In the genomic region with DNA sequence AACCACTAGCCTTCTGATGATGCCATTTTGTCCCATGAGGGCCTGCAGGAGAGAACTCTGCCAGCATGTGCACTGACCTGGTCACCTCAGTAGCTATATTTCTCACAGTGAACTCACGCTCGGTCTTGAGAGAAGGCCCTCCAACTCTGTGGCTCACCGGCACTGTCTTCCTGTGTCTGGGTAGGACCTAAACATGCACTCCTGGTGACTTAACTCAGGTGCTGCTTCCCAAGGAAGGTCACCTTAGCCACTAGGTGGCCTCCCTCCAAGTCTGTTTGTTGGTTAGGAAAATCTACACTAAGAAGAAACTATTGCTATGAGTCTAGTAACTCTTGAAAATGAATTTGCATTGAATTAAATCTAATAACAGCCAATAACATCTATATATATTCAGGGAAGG, we compare ENCODE assay signal across 12 cellular contexts. TPM values are rescaled to one million over a fixed set of nuclear protein-coding genes. Genes with fewer than 3 reads are reported as not detected.
DNase-seq lines count a peak whose midpoint lies in the region; ATAC-seq, FAIRE-seq and TF ChIP-seq lines count a peak whose summit lies in the region.
"Had no signal": no experiment of that assay in that cellular context is flagged by ENCODE, and none has a peak within 500 bp of the region (broad histone marks: within the 10 kb centered on the region; RNA-seq: fewer than 3 reads in every experiment).

No MANE protein-coding gene starts in this region.

- H3K27me3 ChIP-seq in Peyer's patch (no peaks in the 10 kb centered on the region), ovary (no peaks in the 10 kb centered on the region), MG63 (no peaks in the 10 kb centered on the region)

- CTCF ChIA-PET in A549 (lab: Yijun Ruan, JAX), result interaction anchor here (0.6 to 5.8 kb wide), 9 partner anchors 13 to 695 kb away, joined by 3 to 60 read pairs (median 5); a partner anchor contains a TSS

- intact Hi-C loops in ovary (cut with DNase I), result loop anchor here in 1 of 4 donors (10.0 kb wide), 1 partner anchor 377 kb away; no protein-coding TSS in a partner anchor

- TF ChIP-seq EP300 in A549 (IDR thresholded peaks at IDR 0.05) (no peak), ovary (IDR thresholded peaks at IDR 0.05) (no peak)

- ATAC-seq in A549, result peak; percentile 39 to 70; a peak in 4 of 6 replicates
- no peak for ATAC-seq in HG03432 (IDR thresholded peaks at IDR 0.05; ENCODE audit: unreplicated experiment)
- ATAC-seq: naive thymus-derived CD4-positive, alpha-beta T cell had no signal

- H3K4me3 ChIP-seq in A549 (no peak overlapping the region), GM12865 (ENCODE audit: low read depth, low read length) (no peak overlapping the region), Peyer's patch (no peak overlapping the region), ovary (no peak overlapping the region), MG63 (no peak overlapping the region)

- H3K4me2 ChIP-seq in A549, result no peak overlapping the region

- peak; percentile 12 to 27; a peak in 1 of 5 replicates for TF ChIP-seq RAD21 in A549 (conservative IDR thresholded peaks at IDR 0.05 in 1 of 2, IDR thresholded peaks at IDR 0.05 in 1 of 2)

- H3K9me3 ChIP-seq in A549 (no peaks in the 10 kb centered on the region), Peyer's patch (no peaks in the 10 kb centered on the region), ovary (no peaks in the 10 kb centered on the region), MG63 (no peaks in the 10 kb centered on the region)

- DNase-seq in A549 (ENCODE audit: low read depth in 1 of 2, low spot score in 1 of 2) (peak in 1 of 2 experiments; percentile 40), GM12865 (ENCODE audit: low read depth) (peak; percentile 67), Peyer's patch (peak in 2 of 3 donors; percentile 29 to 60), iPS-NIHi7 (ENCODE audit: extremely low spot score) (peak; percentile 51), ovary (no peak), MG63 (no peak)
- DNase-seq in stimulated activated naive CD4-positive, alpha-beta T cell treated with Interleukin-2 at 50 U/mL for 16 hours (lab: John Stamatoyannopoulos, UW), result no peak
- DNase-seq: DMS153, NCI-H446 had no signal

- H3K27ac ChIP-seq in A549, result no peak overlapping the region
- peak overlapping the region in 1 of 4 donors; percentile 13 for H3K27ac ChIP-seq in Peyer's patch
- no peak overlapping the region for H3K27ac ChIP-seq in ovary

- FAIRE-seq in A549 (lab: Jason Lieb, UNC), result no peak

- TF ChIP-seq POLR2A in A549 (IDR thresholded peaks at IDR 0.05; ENCODE audit: low read length) (no peak), Peyer's patch (IDR thresholded peaks at IDR 0.05) (no peak), ovary (IDR thresholded peaks at IDR 0.05) (no peak)

- WGBS in A549 (ENCODE audit: missing lambda C conversion rate), result 87% methylated on average over 2 of the region's 3 CpGs
- 81 to 90% (median 82%) methylated on average over 3 of the region's 3 CpGs for WGBS in ovary, 3 donors

- POLR2A ChIA-PET in A549 (lab: Yijun Ruan, JAX), result no interaction called here

- H3K4me1 ChIP-seq in A549 (no peaks in the 10 kb centered on the region), Peyer's patch (no peaks in the 10 kb centered on the region), ovary (ENCODE audit: insufficient read depth) (peaks cover 5% of the 10 kb centered on the region)

- peak; percentile 32; the same call in 2 of the 3 replicates for TF ChIP-seq CTCF in A549 (IDR thresholded peaks at IDR 0.05)
- TF ChIP-seq CTCF in GM12865 (IDR thresholded peaks at IDR 0.05; ENCODE audit: insufficient read depth, low read depth, low read length, missing control alignments), result peak; percentile 43
- peak in 5 of 6 experiments; percentile 20 to 54 (median 44) for TF ChIP-seq CTCF in Peyer's patch (IDR thresholded peaks at IDR 0.05)
- TF ChIP-seq CTCF in ovary (IDR thresholded peaks at IDR 0.05), result no peak

- H3K36me3 ChIP-seq in Peyer's patch (no peaks in the 10 kb centered on the region), ovary (no peaks in the 10 kb centered on the region), MG63 (no peaks in the 10 kb centered on the region)

TF ChIP-seq in A549, 52 proteins besides CTCF, POLR2A, EP300 and RAD21:
- TF ChIP-seq, protein P1, sequence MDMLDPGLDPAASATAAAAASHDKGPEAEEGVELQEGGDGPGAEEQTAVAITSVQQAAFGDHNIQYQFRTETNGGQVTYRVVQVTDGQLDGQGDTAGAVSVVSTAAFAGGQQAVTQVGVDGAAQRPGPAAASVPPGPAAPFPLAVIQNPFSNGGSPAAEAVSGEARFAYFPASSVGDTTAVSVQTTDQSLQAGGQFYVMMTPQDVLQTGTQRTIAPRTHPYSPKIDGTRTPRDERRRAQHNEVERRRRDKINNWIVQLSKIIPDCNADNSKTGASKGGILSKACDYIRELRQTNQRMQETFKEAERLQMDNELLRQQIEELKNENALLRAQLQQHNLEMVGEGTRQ (IDR thresholded peaks at IDR 0.05), result no peak
- TF ChIP-seq MYC (IDR thresholded peaks at IDR 0.05; ENCODE audit: borderline replicate concordance, low read length) (no peak), SREBF2 (IDR thresholded peaks at IDR 0.05) (no peak), SMC3 (IDR thresholded peaks at IDR 0.05) (peak; percentile 24; the same call in 1 of the 3 replicates), MAZ (IDR thresholded peaks at IDR 0.05; ENCODE audit: borderline replicate concordance, low read depth, low read length) (no peak), HOXB13 (CRISPR knock-in tag; IDR thresholded peaks at IDR 0.05; ENCODE audit: low read depth) (no peak)

RNA-seq across cellular contexts. Expression of a gene that starts 24.8 kb away (rescaled TPM):
- polyA plus RNA-seq in A549 (2011; rRNA removed), result 0.11 and 0.14 TPM in 2 replicates
- polyA plus RNA-seq in A549 (2012; cell fraction: cytosol; rRNA removed), result 0.03 and 0.04 TPM in 2 replicates
- 0.02 and 0.10 TPM in 2 replicates for polyA plus RNA-seq in A549 (2012; cell fraction: nucleus; rRNA removed)
- 0.05 to 0.11 TPM in 2 of 3 replicates, not detected in the other for polyA plus RNA-seq in A549 (2017; fragmentation: RNase III; extraction: RNeasy Plus Mini Kit Qiagen cat#74134 plus additional on column Dnase treatment)
- polyA minus RNA-seq in A549 (2011; rRNA and poly(A)+ RNA removed), result not detected in 2 replicates
- total RNA-seq in Peyer's patch, result 10 to 100 TPM in 1 of 4 donors, 1 to 10 TPM in 1, not detected in 2; 2.0 to 37.1 TPM
- total RNA-seq in ovary, result 1 to 10 TPM in 1 of 7 donors, under 1 TPM in 3, not detected in 3; 0.08 to 1.4 (median 0.23) TPM
- under 1 TPM; 0.10 to 0.35 TPM for polyA plus RNA-seq in ovary
- not detected in 2 replicates for total RNA-seq in MG63 (2014; rRNA removed; shearing (Covaris generic); ENCODE audit: low replicate concordance)
- total RNA-seq: fibroblast of lung had no signal
- polyA plus RNA-seq: fibroblast of lung had no signal

RNA-seq across cellular contexts. Expression of a gene that starts 46.6 kb away (rescaled TPM):
- polyA plus RNA-seq in A549 (2011; rRNA removed) (2.6 and 2.7 TPM in 2 replicates), A549 (2017; fragmentation: RNase III; extraction: RNeasy Plus Mini Kit Qiagen cat#74134 plus additional on column Dnase treatment) (0.83 to 1.2 TPM (median 0.86 TPM) in 3 replicates), ovary (10 to 100 TPM in 1 of 2 donors, 1 to 10 TPM in 1; 5.0 to 10.1 TPM)
- 0.32 and 0.47 TPM in 2 replicates for polyA plus RNA-seq in A549 (2012; cell fraction: cytosol; rRNA removed)
- 0.50 and 0.64 TPM in 2 replicates for polyA plus RNA-seq in A549 (2012; cell fraction: nucleus; rRNA removed)
- polyA minus RNA-seq in A549 (2011; rRNA and poly(A)+ RNA removed), result 1.9 and 2.5 TPM in 2 replicates
- total RNA-seq in Peyer's patch (10 to 100 TPM in 2 of 4 donors, 1 to 10 TPM in 2; 2.3 to 33.8 (median 8.5) TPM), ovary (10 to 100 TPM in 4 of 7 donors, 1 to 10 TPM in 3; 7.0 to 24.0 (median 10.1) TPM)
- 0.07 TPM in 1 of 2 replicates, not detected in the other for total RNA-seq in MG63 (2014; rRNA removed; shearing (Covaris generic); ENCODE audit: low replicate concordance)

Comparison
In these comparisons a context has a peak if more than half of its experiments do, and no peak if none do; other contexts are left out.
1. DNase-seq: peak in GM12865 (single experiment), Peyer's patch (2 of 3) and iPS-NIHi7 (single experiment); none in ovary (0 of 5), MG63 (single experiment) and stimulated activated naive CD4-positive, alpha-beta T cell treated with Interleukin-2 at 50 U/mL for 16 hours (single experiment).
2. CTCF ChIP-seq: peak in A549 (single experiment), GM12865 (single experiment) and Peyer's patch (5 of 6); none in ovary (0 of 3).